In genomic region chr2:237414056-237414661, GRCh38 we compare ENCODE assay signal across 10 cellular contexts. TPM values are rescaled to one million over a fixed set of nuclear protein-coding genes. Genes with fewer than 3 reads are reported as not detected.
DNase-seq lines count a peak whose midpoint lies in the region; FAIRE-seq and TF ChIP-seq lines count a peak whose summit lies in the region.
"Had no signal": no experiment of that assay in that cellular context is flagged by ENCODE, and none has a peak within 500 bp of the region (broad histone marks: within the 10 kb centered on the region; RNA-seq: fewer than 3 reads in every experiment).

TSS of gene COL6A3 (minus strand) at chr2:237414164. CDS start at chr2:237396817, 17,347 bp downstream.

- H3K4me1 ChIP-seq in small intestine (ENCODE audit: control insufficient read depth in 2 of 2, insufficient read depth in 1 of 2, low read depth in 1 of 2, low read length in 1 of 2) = no peaks in the 10 kb centered on the region

- H3K36me3 Mint-ChIP-seq in immature natural killer cell = no peaks in the 10 kb centered on the region

- H3K9me3 ChIP-seq in small intestine (ENCODE audit: control insufficient read depth, low read depth) = no peaks in the 10 kb centered on the region

- 45 to 64% (median 53%) methylated on average over 8 of the region's 9 CpGs for WGBS in small intestine, 3 donors

- H3K27me3 ChIP-seq in brain microvascular endothelial cell (replicated peaks) (no peaks in the 10 kb centered on the region), small intestine (ENCODE audit: control insufficient read depth in 2 of 2, insufficient read depth in 2 of 2, low read length in 2 of 2) (no peaks in the 10 kb centered on the region)

- H3K27ac Mint-ChIP-seq in immature natural killer cell = no peak within 1 kb of the TSS

- H3K4me3 ChIP-seq in brain microvascular endothelial cell (ENCODE audit: low read depth, low read length) (peak within 1 kb of the TSS; percentile 74), small intestine (ENCODE audit: low read depth in 1 of 2, low read length in 2 of 2) (peak within 1 kb of the TSS; percentile 12 to 20)

- DNase-seq in GM04504 (ENCODE audit: low read depth) (peak; percentile 94), brain microvascular endothelial cell (peak; percentile 89), islet precursor cell (peak; percentile 63), small intestine (no peak), immature natural killer cell (no peak), SKM-1 (lab: John Stamatoyannopoulos, UW; ENCODE audit: unreplicated experiment) (no peak)
- no peak for DNase-seq in stimulated activated naive CD4-positive, alpha-beta T cell treated with Interleukin-2 at 50 U/mL for 16 hours (lab: John Stamatoyannopoulos, UW)
- no peak for DNase-seq in activated CD4-positive, alpha-beta T cell treated with anti-CD3 and anti-CD28 coated beads for 4 hours
- DNase-seq: NCI-H2227 treated with DMSO at 0.1 percent for 48 hours had no signal

- peak within 1 kb of the TSS; percentile 87 for H3K27ac ChIP-seq in brain microvascular endothelial cell
- H3K27ac ChIP-seq in small intestine (ENCODE audit: low read depth in 1 of 2, low read length in 1 of 2) = peak within 1 kb of the TSS in 1 of 2 donors; percentile 88

- no peak within 1 kb of the TSS for H3K4me3 Mint-ChIP-seq in immature natural killer cell

- TF ChIP-seq CTCF in brain microvascular endothelial cell (IDR thresholded peaks at IDR 0.05; ENCODE audit: low read depth, low read length, missing control alignments) = no peak

- H3K4me1 Mint-ChIP-seq in immature natural killer cell = no peaks in the 10 kb centered on the region

- no peaks in the 10 kb centered on the region for H3K9me3 Mint-ChIP-seq in immature natural killer cell

- in situ Hi-C loops in brain microvascular endothelial cell (cut with HindIII; ENCODE audit: low pct_ligation_motif_present, low sequenced_read_pairs) = no loop called here

- FAIRE-seq in small intestine (lab: Jason Lieb, UNC) = no peak
- FAIRE-seq: TTC549 had no signal

- peaks cover 23% of the 10 kb centered on the region for H3K36me3 ChIP-seq in brain microvascular endothelial cell (replicated peaks)
- no peaks in the 10 kb centered on the region for H3K36me3 ChIP-seq in small intestine (ENCODE audit: control insufficient read depth in 2 of 2, insufficient read depth in 2 of 2, low read length in 2 of 2)

- peaks cover 4 to 25% (median 13%) of the 10 kb centered on the region in 3 donors for H3K27me3 Mint-ChIP-seq in immature natural killer cell (ENCODE audit: low read depth in 3 of 3)

RNA-seq across cellular contexts. Expression of gene COL6A3, which starts in this region (rescaled TPM):
- 10 to 100 TPM in 1 of 3 donors, 1 to 10 TPM in 1, under 1 TPM in 1; 0.89 to 50.2 (median 3.2) TPM for polyA plus RNA-seq in small intestine
- polyA plus RNA-seq in immature natural killer cell = under 1 TPM in 1 of 3 donors, not detected in 2; 0.04 TPM

Comparison
In these comparisons a context has a peak if more than half of its experiments do, and no peak if none do; other contexts are left out.
1. DNase-seq: peak in GM04504 (single experiment), brain microvascular endothelial cell (single experiment) and islet precursor cell (single experiment); none in small intestine (single experiment), immature natural killer cell (0 of 3), stimulated activated naive CD4-positive, alpha-beta T cell treated with Interleukin-2 at 50 U/mL for 16 hours (single experiment), SKM-1 (single experiment) and activated CD4-positive, alpha-beta T cell treated with anti-CD3 and anti-CD28 coated beads for 4 hours (0 of 2).